1 cellular context compared by ENCODE assay signal in the genomic region with DNA sequence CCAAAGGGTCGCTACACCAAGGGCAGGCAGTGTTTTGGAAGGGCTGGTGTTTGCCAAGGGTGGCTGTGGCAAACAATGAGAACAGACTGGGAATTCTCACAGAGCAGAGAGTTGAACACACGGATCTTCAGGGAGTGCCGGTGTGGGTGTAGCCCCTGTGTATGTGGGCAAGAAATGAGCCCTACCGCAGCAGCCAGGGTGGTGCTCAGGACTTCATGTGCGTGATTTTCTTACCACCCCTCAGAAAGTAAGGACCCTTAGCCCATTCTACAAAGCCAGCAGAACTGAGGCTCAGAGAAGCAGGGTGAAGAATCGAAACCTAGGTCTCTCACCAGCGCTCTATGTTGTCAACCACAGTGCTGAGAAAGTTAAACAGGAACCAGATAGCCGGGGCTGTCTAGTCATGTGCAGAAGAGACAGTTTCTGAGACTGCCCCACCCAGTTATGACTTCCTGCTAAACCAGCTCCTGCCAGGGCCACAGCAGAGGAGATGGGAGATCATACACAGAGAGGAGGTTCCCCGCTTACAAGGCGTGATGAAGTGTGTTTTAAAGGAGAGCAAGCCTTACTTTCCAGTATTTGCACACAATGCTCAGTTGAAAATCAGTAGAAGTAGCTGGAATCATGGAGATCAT.
TF ChIP-seq lines count a peak whose summit lies in the region.

No MANE protein-coding gene starts in this region.

TF ChIP-seq in SK-N-SH treated with all-trans-retinoic acid at 6 μM for 48 hours, 23 proteins besides CTCF, POLR2A, EP300 and RAD21:
- TF ChIP-seq, protein P1, sequence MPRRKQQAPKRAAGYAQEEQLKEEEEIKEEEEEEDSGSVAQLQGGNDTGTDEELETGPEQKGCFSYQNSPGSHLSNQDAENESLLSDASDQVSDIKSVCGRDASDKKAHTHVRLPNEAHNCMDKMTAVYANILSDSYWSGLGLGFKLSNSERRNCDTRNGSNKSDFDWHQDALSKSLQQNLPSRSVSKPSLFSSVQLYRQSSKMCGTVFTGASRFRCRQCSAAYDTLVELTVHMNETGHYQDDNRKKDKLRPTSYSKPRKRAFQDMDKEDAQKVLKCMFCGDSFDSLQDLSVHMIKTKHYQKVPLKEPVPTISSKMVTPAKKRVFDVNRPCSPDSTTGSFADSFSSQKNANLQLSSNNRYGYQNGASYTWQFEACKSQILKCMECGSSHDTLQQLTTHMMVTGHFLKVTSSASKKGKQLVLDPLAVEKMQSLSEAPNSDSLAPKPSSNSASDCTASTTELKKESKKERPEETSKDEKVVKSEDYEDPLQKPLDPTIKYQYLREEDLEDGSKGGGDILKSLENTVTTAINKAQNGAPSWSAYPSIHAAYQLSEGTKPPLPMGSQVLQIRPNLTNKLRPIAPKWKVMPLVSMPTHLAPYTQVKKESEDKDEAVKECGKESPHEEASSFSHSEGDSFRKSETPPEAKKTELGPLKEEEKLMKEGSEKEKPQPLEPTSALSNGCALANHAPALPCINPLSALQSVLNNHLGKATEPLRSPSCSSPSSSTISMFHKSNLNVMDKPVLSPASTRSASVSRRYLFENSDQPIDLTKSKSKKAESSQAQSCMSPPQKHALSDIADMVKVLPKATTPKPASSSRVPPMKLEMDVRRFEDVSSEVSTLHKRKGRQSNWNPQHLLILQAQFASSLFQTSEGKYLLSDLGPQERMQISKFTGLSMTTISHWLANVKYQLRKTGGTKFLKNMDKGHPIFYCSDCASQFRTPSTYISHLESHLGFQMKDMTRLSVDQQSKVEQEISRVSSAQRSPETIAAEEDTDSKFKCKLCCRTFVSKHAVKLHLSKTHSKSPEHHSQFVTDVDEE (CRISPR knock-in tag; IDR thresholded peaks at IDR 0.05): no peak
